Comparison of ENCODE assay signal across 10 cellular contexts in genomic region chr18:72542993-72543361, GRCh38. TPM values are rescaled to one million over a fixed set of nuclear protein-coding genes. Genes with fewer than 3 reads are reported as not detected.
A peak's percentile ranks its signal among the peaks of the same experiment; 100 is the strongest.
DNase-seq lines count a peak whose midpoint lies in the region; ATAC-seq and TF ChIP-seq lines count a peak whose summit lies in the region.
"Had no signal": no experiment of that assay in that cellular context is flagged by ENCODE, and none has a peak within 500 bp of the region (broad histone marks: within the 10 kb centered on the region; RNA-seq: fewer than 3 reads in every experiment).

No MANE protein-coding gene starts in this region.

- no peaks in the 10 kb centered on the region for H3K36me3 Mint-ChIP-seq in brain
- peaks cover 0 to 2% (median 0%) of the 10 kb centered on the region in 3 donors for H3K36me3 Mint-ChIP-seq in naive thymus-derived CD8-positive, alpha-beta T cell
- peaks cover 0 to 3% (median 0%) of the 10 kb centered on the region in 3 donors for H3K36me3 Mint-ChIP-seq in immature natural killer cell

- peaks cover 4% of the 10 kb centered on the region for H3K4me1 ChIP-seq in KMS-11 (ENCODE audit: low read depth, poor library complexity, severe bottlenecking)
- H3K4me1 ChIP-seq: parathyroid adenoma had no signal

- H3K27me3 ChIP-seq in KMS-11 (ENCODE audit: insufficient read depth, low read depth) = no peaks in the 10 kb centered on the region; the same call in 1 of the 2 replicates

- peak overlapping the region; percentile 86 for H2AFZ ChIP-seq in KMS-11 (ENCODE audit: low read depth)
- H2AFZ ChIP-seq: parathyroid adenoma had no signal

- no peak overlapping the region for H3K4me3 ChIP-seq in KMS-11 (IDR thresholded peaks at IDR 0.05; ENCODE audit: insufficient read depth, low read depth, low read length)

- H3K36me3 ChIP-seq in KMS-11 (ENCODE audit: insufficient read depth) = no peaks in the 10 kb centered on the region

- no peaks in the 10 kb centered on the region for H4K20me1 ChIP-seq in KMS-11 (ENCODE audit: insufficient read depth)

- no peak overlapping the region for H3K27ac ChIP-seq in KMS-11
- H3K27ac ChIP-seq: parathyroid adenoma had no signal

- POLR2A ChIA-PET in naive thymus-derived CD8-positive, alpha-beta T cell (lab: Charles Lee) = no interaction called here

- peaks cover 0 to 36% (median 0%) of the 10 kb centered on the region in 5 experiments for H3K9me3 Mint-ChIP-seq in brain
- peaks cover 0 to 11% (median 0%) of the 10 kb centered on the region in 9 donors for H3K9me3 Mint-ChIP-seq in naive thymus-derived CD8-positive, alpha-beta T cell
- H3K9me3 Mint-ChIP-seq in immature natural killer cell = peaks cover 2 to 28% (median 10%) of the 10 kb centered on the region in 6 donors

- H3K4me1 Mint-ChIP-seq in brain = peaks cover 19% of the 10 kb centered on the region
- peaks cover 2 to 16% (median 8%) of the 10 kb centered on the region in 4 donors for H3K4me1 Mint-ChIP-seq in naive thymus-derived CD8-positive, alpha-beta T cell
- no peaks in the 10 kb centered on the region for H3K4me1 Mint-ChIP-seq in immature natural killer cell

- TF ChIP-seq CTCF in KMS-11 (conservative IDR thresholded peaks at IDR 0.05; ENCODE audit: low read depth, low read length) = no peak
- TF ChIP-seq CTCF in brain (conservative IDR thresholded peaks at IDR 0.05) = no peak

- no peak for ATAC-seq in naive thymus-derived CD8-positive, alpha-beta T cell
- no peak for ATAC-seq in HG03442 (IDR thresholded peaks at IDR 0.05; ENCODE audit: unreplicated experiment)

- H3K27me3 Mint-ChIP-seq in brain (peaks cover 86% of the 10 kb centered on the region), immature natural killer cell (ENCODE audit: low read depth in 3 of 3) (peaks cover 5 to 12% (median 9%) of the 10 kb centered on the region in 3 donors)
- H3K27me3 Mint-ChIP-seq in naive thymus-derived CD8-positive, alpha-beta T cell = peaks cover 23 to 59% (median 43%) of the 10 kb centered on the region in 5 donors

- DNase-seq in D341Med (ENCODE audit: low spot score) (peak; percentile 56), immature natural killer cell (no peak), NCI-H2227 (lab: John Stamatoyannopoulos, UW; ENCODE audit: unreplicated experiment) (no peak)
- no peak for DNase-seq in naive thymus-derived CD8-positive, alpha-beta T cell
- no peak for DNase-seq in activated CD8-positive, alpha-beta memory T cell treated with anti-CD3 and anti-CD28 coated beads for 24 hours
- DNase-seq: NK-92 treated with Interleukin-12 subunit alpha and Interleukin-12 subunit beta, amount 100 ng/mL, for 24 hours had no signal

- peak overlapping the region; percentile 94 for H3K4me2 ChIP-seq in KMS-11

- H3K79me2 ChIP-seq in KMS-11 (ENCODE audit: insufficient read depth, low read depth) = no peaks in the 10 kb centered on the region
- H3K79me2 ChIP-seq: parathyroid adenoma had no signal

- H3K9ac ChIP-seq in KMS-11 = peak overlapping the region; percentile 12; the same call in 1 of the 2 replicates
- H3K9ac ChIP-seq: parathyroid adenoma had no signal

- H3K27ac Mint-ChIP-seq in brain (peak overlapping the region in 2 of 5 experiments; percentile 73 to 82), immature natural killer cell (no peak overlapping the region)
- no peak overlapping the region for H3K27ac Mint-ChIP-seq in naive thymus-derived CD8-positive, alpha-beta T cell

- H3K4me3 Mint-ChIP-seq in brain (peak overlapping the region in 3 of 5 experiments; percentile 92 to 98 (median 93)), immature natural killer cell (no peak overlapping the region)
- peak overlapping the region in 7 of 10 donors; percentile 26 to 67 (median 41) for H3K4me3 Mint-ChIP-seq in naive thymus-derived CD8-positive, alpha-beta T cell

RNA-seq across cellular contexts. Expression of gene CBLN2, which starts 1.2 kb away (rescaled TPM):
- polyA plus RNA-seq in brain (ENCODE audit: insufficient read depth, low read depth, low replicate concordance) (12.4 TPM), immature natural killer cell (not detected)
- not detected for total RNA-seq in naive thymus-derived CD8-positive, alpha-beta T cell
- polyA plus RNA-seq in naive thymus-derived CD8-positive, alpha-beta T cell = not detected

Comparison
In these comparisons a context has a peak if more than half of its experiments do, and no peak if none do; other contexts are left out.
1. H3K4me3 Mint-ChIP-seq: peak in brain (3 of 5) and naive thymus-derived CD8-positive, alpha-beta T cell (7 of 10); none in immature natural killer cell (0 of 5).
2. RNA of gene CBLN2, which starts 1.2 kb away (polyA plus RNA-seq): 12.4 TPM in brain (single experiment); not detected in naive thymus-derived CD8-positive, alpha-beta T cell and not detected in immature natural killer cell; every median in the first group is over 10 times any median in the second.